ENCODE assay signal across 25 cellular contexts in the genomic region with DNA sequence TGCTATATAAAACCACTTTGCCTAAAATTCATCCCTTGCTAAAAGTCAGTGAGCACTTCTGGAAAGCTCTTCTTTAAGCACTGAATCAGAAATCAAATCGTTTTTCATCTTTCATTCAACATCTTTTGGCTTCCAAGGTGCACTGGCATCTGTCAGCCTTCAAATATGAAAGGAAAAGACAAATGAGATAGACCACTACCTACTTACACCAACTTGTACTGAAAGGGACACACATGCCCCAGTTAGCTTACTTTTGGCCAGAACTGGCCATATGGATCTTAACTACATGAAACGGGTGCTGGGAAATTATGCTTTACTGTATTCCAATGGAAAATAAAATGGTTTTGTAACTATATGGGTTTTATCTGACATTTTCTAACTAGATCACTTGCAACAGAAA.
"Had no signal": no experiment of that assay in that cellular context is flagged by ENCODE, and none has a peak within 500 bp of the region (broad histone marks: within the 10 kb centered on the region; RNA-seq: fewer than 3 reads in every experiment).

No MANE protein-coding gene starts in this region.

- H2AFZ ChIP-seq: neural progenitor cell, parathyroid adenoma had no signal

- H3K4me3 ChIP-seq: neural progenitor cell, ovary, psoas muscle, right lobe of liver, sigmoid colon, stomach, thoracic aorta, thyroid gland, tibial nerve, upper lobe of left lung, vagina had no signal

- H3K4me1 ChIP-seq: neural progenitor cell, parathyroid adenoma, psoas muscle, right lobe of liver, sigmoid colon, stomach, thyroid gland, tibial nerve, upper lobe of left lung, vagina had no signal

- H3K27me3 ChIP-seq: neural progenitor cell, ovary, right lobe of liver, sigmoid colon, stomach, thyroid gland, tibial nerve, upper lobe of left lung, vagina had no signal

- H3K79me2 ChIP-seq: parathyroid adenoma had no signal

- FAIRE-seq: small intestine, urothelium cell line had no signal

- H3K36me3 ChIP-seq: neural progenitor cell, ovary, right lobe of liver, sigmoid colon, stomach, thoracic aorta, thyroid gland, tibial nerve, upper lobe of left lung, vagina had no signal

- H3K4me2 ChIP-seq: neural progenitor cell had no signal

- H3K9me3 ChIP-seq: ovary, psoas muscle, right lobe of liver, sigmoid colon, stomach, thoracic aorta, thyroid gland, tibial nerve, upper lobe of left lung, vagina had no signal

- DNase-seq: occipital lobe; ovary; posterior cingulate gyrus; psoas muscle; right cardiac atrium; right lobe of liver; sigmoid colon; small intestine; stimulated activated CD4-positive, alpha-beta T cell treated with anti-CD3 and anti-CD28 coated beads, Interleukin-15, amount 100 ng/mL, for 24 hours; stimulated activated CD4-positive, alpha-beta T cell treated with anti-CD3 and anti-CD28 coated beads, Interleukin-2, amount 100 ng/mL, for 24 hours; stimulated activated CD4-positive, alpha-beta T cell treated with anti-CD3 and anti-CD28 coated beads, Interleukin-2, amount 100 ng/mL, for 48 hours; stimulated activated CD4-positive, alpha-beta T cell treated with anti-CD3 and anti-CD28 coated beads, Interleukin-4, amount 100 ng/mL, for 24 hours; stimulated activated naive B cell treated with anti-CD40 and anti-IgM and Interleukin-4, amounts not matched to agents 10 μg/mL and 1 μg/mL and 100 μg/mL, for 72 hours; stimulated activated naive CD4-positive, alpha-beta T cell treated with Interleukin-2 at 50 U/mL for 16 hours; stomach; thyroid gland; trophoblast cell; upper lobe of left lung had no signal

- H3K27ac ChIP-seq: neural progenitor cell, ovary, parathyroid adenoma, psoas muscle, right lobe of liver, sigmoid colon, stomach, thoracic aorta, thyroid gland, tibial nerve, upper lobe of left lung, vagina had no signal

- ATAC-seq: psoas muscle; right cardiac atrium; right lobe of liver; stimulated activated effector memory CD8-positive, alpha-beta T cell treated with anti-CD3 and anti-CD28 coated beads, Interleukin-12 subunit alpha, Interleukin-12 subunit beta, amount 100 ng/mL, for 72 hours; stimulated activated naive B cell treated with anti-CD40 and anti-IgM and Interleukin-4, amounts not matched to agents 10 μg/mL and 1 μg/mL and 100 μg/mL, for 72 hours had no signal

- H3K9ac ChIP-seq: neural progenitor cell, parathyroid adenoma had no signal
